1 cellular context compared by ENCODE assay signal in genomic region chr19:6333439-6333838, GRCh38.
TF ChIP-seq lines count a peak whose summit lies in the region.

ACER1 (minus strand) TSS chr19:6333612; CDS start chr19:6333551, 61 bp downstream.

TF ChIP-seq in K562, 482 proteins besides CTCF, POLR2A, EP300 and RAD21 (continued from another document):
- TF ChIP-seq ETS1 (conservative IDR thresholded peaks at IDR 0.05; ENCODE audit: control insufficient read depth, low read depth, low read length): no peak
